ENCODE assay signal across 9 cellular contexts in genomic region chr1:16072616-16073484, GRCh38. TPM values are rescaled to one million over a fixed set of nuclear protein-coding genes. Genes with fewer than 3 reads are reported as not detected.
A peak's percentile ranks its signal among the peaks of the same experiment; 100 is the strongest.
DNase-seq lines count a peak whose midpoint lies in the region; ATAC-seq, FAIRE-seq and TF ChIP-seq lines count a peak whose summit lies in the region.
"Had no signal": no experiment of that assay in that cellular context is flagged by ENCODE, and none has a peak within 500 bp of the region (broad histone marks: within the 10 kb centered on the region; RNA-seq: fewer than 3 reads in every experiment).

No MANE protein-coding gene starts in this region.

- no peaks in the 10 kb centered on the region for H3K9me3 Mint-ChIP-seq in activated naive CD8-positive, alpha-beta T cell (ENCODE audit: low read depth)

- H2AFZ ChIP-seq in keratinocyte (ENCODE audit: control insufficient read depth, low read length): no peak overlapping the region

- H3K27ac ChIP-seq in keratinocyte (ENCODE audit: control insufficient read depth, insufficient read depth, low read length) (no peak overlapping the region), vagina (peak overlapping the region; percentile 43)

- no peak for ATAC-seq in HG02798 (IDR thresholded peaks at IDR 0.05; ENCODE audit: poor library complexity, unreplicated experiment)

- no peaks in the 10 kb centered on the region for H3K9me3 ChIP-seq in keratinocyte (ENCODE audit: control insufficient read depth, low read depth, low read length)
- H3K9me3 ChIP-seq in vagina: no peaks in the 10 kb centered on the region

- intact Hi-C loops in vagina (cut with DNase I): loop anchor here (10.0 kb wide), 1 partner anchor 292 kb away; the partner anchor contains the start of gene SZRD1

- no peaks in the 10 kb centered on the region for H3K9me1 ChIP-seq in keratinocyte (ENCODE audit: control insufficient read depth, extremely low read depth, insufficient read depth, low read length)

- H3K36me3 ChIP-seq in keratinocyte (ENCODE audit: control insufficient read depth in 2 of 2, extremely low read depth in 1 of 2, insufficient read depth in 2 of 2, low read length in 2 of 2) (no peaks in the 10 kb centered on the region), vagina (no peaks in the 10 kb centered on the region)

- H3K9ac ChIP-seq in keratinocyte (ENCODE audit: control insufficient read depth, extremely low read depth, insufficient read depth, low read length): peak overlapping the region; percentile 40

- H3K27me3 ChIP-seq in keratinocyte (ENCODE audit: control insufficient read depth, extremely low read depth, insufficient read depth, low read length) (peaks cover 8% of the 10 kb centered on the region), vagina (no peaks in the 10 kb centered on the region)

- H3K79me2 ChIP-seq in keratinocyte (ENCODE audit: control insufficient read depth, insufficient read depth, low read length): no peaks in the 10 kb centered on the region

- peak overlapping the region; percentile 23 for H3K4me3 Mint-ChIP-seq in activated naive CD8-positive, alpha-beta T cell

- peak in 1 of 3 experiments; percentile 35 for TF ChIP-seq CTCF in keratinocyte (optimal IDR thresholded peaks at IDR 0.05 in 1 of 3, IDR thresholded peaks at IDR 0.05 in 1 of 3, conservative IDR thresholded peaks at IDR 0.05 in 1 of 3; ENCODE audit: extremely low read depth in 1 of 3, insufficient read depth in 2 of 3, low read length in 3 of 3)
- TF ChIP-seq CTCF in vagina (IDR thresholded peaks at IDR 0.05): no peak

- dilution Hi-C loops in keratinocyte (cut with MboI; ENCODE audit: extremely low pct_ligation_motif_present, low sequenced_read_pairs): no loop called here

- H3K4me2 ChIP-seq in keratinocyte (ENCODE audit: control insufficient read depth, extremely low read depth, insufficient read depth, low read depth, low read length): peak overlapping the region; percentile 77

- H3K4me1 ChIP-seq in keratinocyte (ENCODE audit: control insufficient read depth, extremely low read depth, insufficient read depth, low read length) (peaks cover 29% of the 10 kb centered on the region), vagina (peaks cover 38% of the 10 kb centered on the region)

- no peaks in the 10 kb centered on the region for H3K36me3 Mint-ChIP-seq in activated naive CD8-positive, alpha-beta T cell

- H4K20me1 ChIP-seq in keratinocyte (ENCODE audit: control insufficient read depth, extremely low read depth, insufficient read depth, low read length): no peaks in the 10 kb centered on the region

- DNase-seq in stimulated activated CD4-positive, alpha-beta T cell treated with anti-CD3 and anti-CD28 coated beads, Interleukin-15, amount 100 ng/mL, for 24 hours: peak; percentile 21
- no peak for DNase-seq in stimulated activated CD4-positive, alpha-beta T cell treated with anti-CD3 and anti-CD28 coated beads, Interleukin-4, amount 100 ng/mL, for 1 hour
- DNase-seq in keratinocyte (ENCODE audit: low read depth, low spot score) (no peak), vagina (ENCODE audit: extremely low spot score in 2 of 2) (no peak), medulla oblongata (ENCODE audit: extremely low spot score) (no peak), SKM-1 treated with dmso at 0.1 percent for 144 hours (lab: John Stamatoyannopoulos, UW; ENCODE audit: unreplicated experiment) (no peak)

- H3K27me3 Mint-ChIP-seq in activated naive CD8-positive, alpha-beta T cell: peaks cover 14% of the 10 kb centered on the region

- no peak for TF ChIP-seq POLR2A in vagina (IDR thresholded peaks at IDR 0.05)

- no peak for FAIRE-seq in keratinocyte (lab: Jason Lieb, UNC)
- FAIRE-seq: GM18507 had no signal

- H3K4me3 ChIP-seq in keratinocyte (ENCODE audit: control insufficient read depth in 2 of 3, extremely low read depth in 1 of 3, insufficient read depth in 2 of 3, low read depth in 1 of 3, low read length in 3 of 3): peak overlapping the region; percentile 39 to 52 (median 41)
- H3K4me3 ChIP-seq in vagina: peak overlapping the region; percentile 44 to 50

- H3K4me1 Mint-ChIP-seq in activated naive CD8-positive, alpha-beta T cell (ENCODE audit: low read depth): peaks cover 14% of the 10 kb centered on the region

- no peak overlapping the region for H3K27ac Mint-ChIP-seq in activated naive CD8-positive, alpha-beta T cell

RNA-seq across cellular contexts. Expression of gene FAM131C, which starts 0.6 kb away (rescaled TPM):
- polyA plus RNA-seq in keratinocyte: 0.31 to 0.64 TPM (median 0.56 TPM) in 3 replicates
- not detected for polyA plus RNA-seq in keratinocyte (2011; ENCODE audit: low read depth)
- polyA plus RNA-seq in keratinocyte (2011; cell fraction: cytosol; rRNA removed): 0.98 and 2.3 TPM in 2 replicates
- 0.48 and 0.91 TPM in 2 replicates for polyA plus RNA-seq in keratinocyte (2011; cell fraction: nucleus; rRNA removed)
- polyA plus RNA-seq in keratinocyte (2012; ENCODE audit: low replicate concordance): 1.1 TPM in 2 replicates
- polyA minus RNA-seq in keratinocyte: 0.35 to 1.8 TPM (median 1.6 TPM) in 3 replicates
- 7.3 TPM for polyA minus RNA-seq in keratinocyte (2011; cell fraction: cytosol; rRNA and poly(A)+ RNA removed)
- polyA minus RNA-seq in keratinocyte (2011; cell fraction: nucleus; rRNA and poly(A)+ RNA removed): 0.63 TPM in 1 of 2 replicates, not detected in the other
- 0.98 TPM for total RNA-seq in vagina

RNA-seq across cellular contexts. Expression of gene CLCNKB, which starts 29.3 kb away (rescaled TPM):
- polyA plus RNA-seq in keratinocyte: 0.10 TPM in 1 of 3 replicates, not detected in the others
- polyA plus RNA-seq in keratinocyte (2011; ENCODE audit: low read depth): not detected
- 0.05 TPM in 1 of 2 replicates, not detected in the other for polyA plus RNA-seq in keratinocyte (2011; cell fraction: cytosol; rRNA removed)
- polyA plus RNA-seq in keratinocyte (2011; cell fraction: nucleus; rRNA removed): not detected in 2 replicates
- not detected in 2 replicates for polyA plus RNA-seq in keratinocyte (2012; ENCODE audit: low replicate concordance)
- polyA minus RNA-seq in keratinocyte: 0.16 TPM in 1 of 3 replicates, not detected in the others
- not detected for polyA minus RNA-seq in keratinocyte (2011; cell fraction: cytosol; rRNA and poly(A)+ RNA removed)
- not detected in 2 replicates for polyA minus RNA-seq in keratinocyte (2011; cell fraction: nucleus; rRNA and poly(A)+ RNA removed)
- not detected for total RNA-seq in vagina

RNA-seq across cellular contexts. Expression of gene CLCNKA, which starts 51.0 kb away (rescaled TPM):
- not detected in 3 replicates for polyA plus RNA-seq in keratinocyte
- polyA plus RNA-seq in keratinocyte (2011; ENCODE audit: low read depth): not detected
- not detected in 2 replicates for polyA plus RNA-seq in keratinocyte (2011; cell fraction: cytosol; rRNA removed)
- polyA plus RNA-seq in keratinocyte (2011; cell fraction: nucleus; rRNA removed): not detected in 2 replicates
- polyA plus RNA-seq in keratinocyte (2012; ENCODE audit: low replicate concordance): not detected in 2 replicates
- not detected in 3 replicates for polyA minus RNA-seq in keratinocyte
- polyA minus RNA-seq in keratinocyte (2011; cell fraction: cytosol; rRNA and poly(A)+ RNA removed): not detected
- not detected in 2 replicates for polyA minus RNA-seq in keratinocyte (2011; cell fraction: nucleus; rRNA and poly(A)+ RNA removed)
- total RNA-seq in vagina: 0.25 TPM

RNA-seq across cellular contexts. Expression of gene HSPB7, which starts 55.0 kb away (rescaled TPM):
- 0.03 to 0.05 TPM in 2 of 3 replicates, not detected in the other for polyA plus RNA-seq in keratinocyte
- not detected for polyA plus RNA-seq in keratinocyte (2011; ENCODE audit: low read depth)
- not detected in 2 replicates for polyA plus RNA-seq in keratinocyte (2011; cell fraction: cytosol; rRNA removed)
- polyA plus RNA-seq in keratinocyte (2011; cell fraction: nucleus; rRNA removed): not detected in 2 replicates
- polyA plus RNA-seq in keratinocyte (2012; ENCODE audit: low replicate concordance): not detected in 2 replicates
- polyA minus RNA-seq in keratinocyte: 0.46 TPM in 1 of 3 replicates, not detected in the others
- polyA minus RNA-seq in keratinocyte (2011; cell fraction: cytosol; rRNA and poly(A)+ RNA removed): not detected
- polyA minus RNA-seq in keratinocyte (2011; cell fraction: nucleus; rRNA and poly(A)+ RNA removed): not detected in 2 replicates
- total RNA-seq in vagina: 19.4 TPM
